Comparison of ENCODE assay signal across 17 cellular contexts in the genomic region with DNA sequence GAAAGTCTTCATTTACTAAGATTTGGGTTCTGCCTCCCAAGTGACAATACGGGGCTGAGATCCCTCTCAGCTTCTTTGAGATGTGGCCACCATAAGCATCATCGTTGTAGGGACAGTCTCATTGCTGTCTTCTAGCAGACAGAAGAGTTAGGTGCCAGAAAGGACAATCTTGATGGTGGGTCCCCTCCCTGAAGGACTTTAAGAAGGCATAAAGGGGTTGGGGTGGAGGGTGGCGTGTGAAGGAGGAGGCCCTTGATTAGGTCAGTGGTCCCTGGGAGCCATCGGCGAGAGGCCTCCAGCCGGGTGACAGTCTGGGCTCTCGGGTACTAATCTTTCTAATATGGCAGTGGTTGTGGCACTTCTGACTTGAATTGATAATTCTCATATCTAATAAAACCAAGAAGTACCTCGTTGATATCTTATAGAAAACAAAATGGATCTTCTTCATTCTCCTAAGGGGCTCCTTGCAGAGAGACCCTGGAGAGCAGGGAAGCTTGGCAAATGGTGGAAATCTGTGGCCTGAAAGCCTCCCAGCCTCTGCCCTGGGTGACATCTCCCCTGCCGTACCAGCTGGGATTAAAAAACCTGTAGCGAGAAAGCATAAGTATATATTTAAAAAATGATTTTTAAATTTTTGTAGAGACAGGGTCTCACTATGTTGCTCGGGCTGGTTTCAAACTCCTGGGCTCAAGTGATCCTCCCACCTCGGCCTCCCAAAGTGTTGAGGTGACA. TPM values are rescaled to one million over a fixed set of nuclear protein-coding genes. Genes with fewer than 3 reads are reported as not detected.
DNase-seq lines count a peak whose midpoint lies in the region; ATAC-seq and TF ChIP-seq lines count a peak whose summit lies in the region.
"Had no signal": no experiment of that assay in that cellular context is flagged by ENCODE, and none has a peak within 500 bp of the region (broad histone marks: within the 10 kb centered on the region; RNA-seq: fewer than 3 reads in every experiment).

No MANE protein-coding gene starts in this region.

- peaks cover 9% of the 10 kb centered on the region for H3K4me1 Mint-ChIP-seq in type B pancreatic cell (ENCODE audit: unreplicated experiment)

- H3K27me3 Mint-ChIP-seq in type B pancreatic cell, result peaks cover 23% of the 10 kb centered on the region

- no peak for ATAC-seq in HG02759 (IDR thresholded peaks at IDR 0.05; ENCODE audit: unreplicated experiment)

- DNase-seq in type B pancreatic cell (ENCODE audit: extremely low spot score, unreplicated experiment) (no peak), NCI-H2081 (lab: John Stamatoyannopoulos, UW) (no peak), hippocampal formation (lab: John Stamatoyannopoulos, UW) (no peak)
- DNase-seq: ACHN, AML-193, COR-L47, DMS153, KBM-7, NCI-H1048, NCI-H1436 treated with DMSO at 0.1 percent for 48 hours, NCI-H345, SHP77 had no signal

- H3K9ac ChIP-seq in duodenal mucosa (ENCODE audit: low read depth in 1 of 2, low read length in 2 of 2) (peak overlapping the region in 1 of 2 donors; percentile 35), mucosa of rectum (ENCODE audit: low read depth in 1 of 2, low read length in 2 of 2) (no peak overlapping the region)

- no peaks in the 10 kb centered on the region for H3K9me3 ChIP-seq in duodenal mucosa (ENCODE audit: control insufficient read depth in 1 of 2, low read length in 2 of 2)
- no peaks in the 10 kb centered on the region for H3K9me3 ChIP-seq in mucosa of rectum (ENCODE audit: control insufficient read depth in 2 of 2, low read length in 2 of 2)

- peak overlapping the region; percentile 76 for H3K27ac Mint-ChIP-seq in type B pancreatic cell

- H3K27ac ChIP-seq in angular gyrus (ENCODE audit: low read depth, low read length) (peak overlapping the region; percentile 49), duodenal mucosa (ENCODE audit: low read depth, low read length) (peak overlapping the region; percentile 22), mucosa of rectum (ENCODE audit: low read depth in 2 of 2, low read length in 2 of 2) (peak overlapping the region; percentile 49 to 85)

- H3K36me3 Mint-ChIP-seq in type B pancreatic cell, result no peaks in the 10 kb centered on the region

- no peaks in the 10 kb centered on the region for H3K9me3 Mint-ChIP-seq in type B pancreatic cell

- H3K36me3 ChIP-seq in duodenal mucosa (ENCODE audit: control insufficient read depth in 1 of 2, insufficient read depth in 2 of 2, low read length in 2 of 2) (peaks cover 0 to 11% of the 10 kb centered on the region in 2 donors), mucosa of rectum (ENCODE audit: control insufficient read depth in 2 of 2, insufficient read depth in 2 of 2, low read length in 2 of 2) (peaks cover 0 to 12% of the 10 kb centered on the region in 2 donors)

- TF ChIP-seq CTCF in type B pancreatic cell (conservative IDR thresholded peaks at IDR 0.05), result no peak

- H3K4me3 ChIP-seq in duodenal mucosa (ENCODE audit: low read depth in 1 of 2, low read length in 2 of 2) (peak overlapping the region in 1 of 2 donors; percentile 26), mucosa of rectum (ENCODE audit: low read length in 2 of 2) (peak overlapping the region in 1 of 2 donors; percentile 53)

- no peak overlapping the region for H3K4me3 Mint-ChIP-seq in type B pancreatic cell

- no peaks in the 10 kb centered on the region for H3K27me3 ChIP-seq in duodenal mucosa (ENCODE audit: control insufficient read depth in 1 of 2, insufficient read depth in 2 of 2, low read length in 2 of 2)
- H3K27me3 ChIP-seq in mucosa of rectum (ENCODE audit: control insufficient read depth in 2 of 2, insufficient read depth in 2 of 2, low read length in 2 of 2), result no peaks in the 10 kb centered on the region

- H3K4me1 ChIP-seq in duodenal mucosa (ENCODE audit: control insufficient read depth in 1 of 2, insufficient read depth in 2 of 2, low read length in 2 of 2) (peaks cover 34 to 38% of the 10 kb centered on the region in 2 donors), mucosa of rectum (ENCODE audit: control insufficient read depth in 2 of 2, insufficient read depth in 2 of 2, low read length in 2 of 2) (peaks cover 30 to 36% of the 10 kb centered on the region in 2 donors)

RNA-seq across cellular contexts. Expression of a gene that starts 7.2 kb away (rescaled TPM):
- total RNA-seq in type B pancreatic cell (ENCODE audit: low replicate concordance), result 85.5 and 91.6 TPM in 2 replicates

RNA-seq across cellular contexts. Expression of a gene that starts 12.1 kb away (rescaled TPM):
- 9.9 and 16.7 TPM in 2 replicates for total RNA-seq in type B pancreatic cell (ENCODE audit: low replicate concordance)

RNA-seq across cellular contexts. Expression of a gene that starts 53.5 kb away (rescaled TPM):
- not detected in 2 replicates for total RNA-seq in type B pancreatic cell (ENCODE audit: low replicate concordance)
- total RNA-seq: H1 had no signal
